ENCODE assay signal across 14 cellular contexts in the genomic region with DNA sequence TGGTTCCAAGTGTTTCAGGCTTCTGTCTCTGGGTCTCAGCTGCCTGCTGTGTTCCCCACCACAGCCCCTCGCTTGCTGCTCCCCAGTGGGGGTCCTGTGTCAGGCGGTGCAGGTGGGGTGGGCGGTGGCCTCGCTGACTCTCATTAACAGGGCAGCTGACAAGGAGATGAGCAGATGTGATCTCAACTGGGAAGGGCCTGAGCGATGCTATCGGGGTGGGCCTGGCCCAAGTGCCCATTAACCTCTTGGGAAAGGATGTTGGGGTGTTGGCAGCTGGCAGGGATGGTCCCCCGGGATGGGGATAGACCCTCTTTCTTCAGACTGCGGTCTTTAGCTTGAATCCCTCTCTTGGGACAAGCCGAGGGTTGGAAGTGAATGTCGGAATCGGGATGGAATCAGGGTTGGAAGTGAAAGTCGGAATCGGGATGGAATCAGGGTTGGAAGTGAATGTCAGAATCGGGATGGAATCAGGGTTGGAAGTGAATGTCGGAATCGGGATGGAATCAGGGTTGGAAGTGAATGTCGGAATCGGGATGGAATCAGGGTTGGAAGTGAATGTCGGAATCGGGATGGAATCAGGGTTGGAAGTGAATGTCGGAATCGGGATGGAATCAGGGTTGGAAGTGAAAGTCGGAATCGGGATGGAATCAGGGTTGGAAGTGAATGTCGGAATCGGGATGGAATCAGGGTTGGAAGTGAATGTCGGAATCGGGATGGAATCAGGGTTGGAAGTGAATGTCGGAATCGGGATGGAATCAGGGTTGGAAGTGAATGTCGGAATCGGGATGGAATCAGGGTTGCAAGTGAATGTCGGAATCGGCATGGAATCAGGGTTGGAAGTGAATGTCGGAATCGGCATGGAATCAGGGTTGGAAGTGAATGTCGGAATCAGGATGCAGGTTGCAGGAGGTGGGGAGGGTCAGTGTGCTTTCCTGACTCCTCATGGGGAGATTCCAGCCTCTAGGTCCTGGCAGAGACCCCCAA. TPM values are rescaled to one million over a fixed set of nuclear protein-coding genes. Genes with fewer than 3 reads are reported as not detected.
"Had no signal": no experiment of that assay in that cellular context is flagged by ENCODE, and none has a peak within 500 bp of the region (broad histone marks: within the 10 kb centered on the region; RNA-seq: fewer than 3 reads in every experiment).

No MANE protein-coding gene starts in this region.

RNA-seq across cellular contexts. Expression of a gene that starts 7.5 kb away (rescaled TPM):
- total RNA-seq: dermis blood vessel endothelial cell, hepatocyte, left lobe of liver, mesothelial cell of epicardium, myocyte, natural killer cell, ovary, posterior vena cava, right atrium auricular region, sigmoid colon, stomach, thoracic aorta, transverse colon had no signal
- polyA plus RNA-seq: hepatocyte, ovary had no signal

RNA-seq across cellular contexts. Expression of a gene that starts 36.5 kb away (rescaled TPM):
- total RNA-seq: hepatocyte, left lobe of liver, mesothelial cell of epicardium, mucosa of gallbladder, natural killer cell, posterior vena cava, right atrium auricular region, sigmoid colon had no signal
- polyA plus RNA-seq: hepatocyte, ovary had no signal
